ENCODE assay signal across 8 cellular contexts in the genomic region with DNA sequence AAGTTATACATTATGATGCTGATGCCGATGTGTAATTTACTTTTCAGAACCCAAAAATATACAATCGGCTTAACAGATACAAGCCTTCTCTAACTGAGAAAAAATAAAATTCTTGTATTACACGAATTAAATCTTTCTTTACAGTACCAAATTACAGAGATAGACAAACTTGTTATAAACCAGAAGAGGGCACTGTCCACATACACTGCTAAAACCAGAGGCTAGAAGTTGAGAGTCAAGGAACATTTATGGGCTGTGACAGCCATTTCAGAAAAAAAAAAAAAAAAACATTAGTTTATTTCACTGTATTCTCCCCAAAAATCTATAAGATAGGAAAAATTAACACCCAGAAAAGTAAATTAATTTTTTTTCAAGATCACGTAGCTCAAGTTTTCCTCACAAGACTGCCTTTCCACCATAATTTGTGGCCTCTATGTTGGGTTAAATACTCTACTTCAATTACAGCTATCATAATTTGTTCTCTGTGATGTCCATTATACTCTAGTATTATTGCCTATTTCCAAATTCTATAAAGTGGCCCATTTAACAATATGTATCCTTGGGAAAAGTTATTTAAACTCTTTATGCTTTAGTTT. TPM values are rescaled to one million over a fixed set of nuclear protein-coding genes. Genes with fewer than 3 reads are reported as not detected.
A peak's percentile ranks its signal among the peaks of the same experiment; 100 is the strongest.
DNase-seq lines count a peak whose midpoint lies in the region; ATAC-seq, FAIRE-seq and TF ChIP-seq lines count a peak whose summit lies in the region.

No MANE protein-coding gene starts in this region.

- DNase-seq in Daoy (ENCODE audit: low read depth), result peak; percentile 30
- peak; percentile 44 for DNase-seq in HFF-Myc (ENCODE audit: extremely low read depth, low read depth)
- peak; percentile 14 for DNase-seq in NCI-H526 treated with DMSO at 0.1 percent for 48 hours (lab: John Stamatoyannopoulos, UW)
- DNase-seq in lower lobe of right lung, result no peak
- DNase-seq in T-helper 1 cell, result no peak
- DNase-seq in activated gamma-delta T cell treated with Interleukin-2 at 50 U/mL for 16 hours, result no peak

- no peak overlapping the region for H3K27ac ChIP-seq in lower lobe of right lung

- intact Hi-C loops in lower lobe of right lung (cut with DNase I), result loop anchor here (5.0 to 10.0 kb wide), 2 partner anchors 155 to 298 kb away; no protein-coding TSS in a partner anchor

- no peak overlapping the region for H3K4me3 ChIP-seq in HFF-Myc (replicated peaks; ENCODE audit: low read depth, low read length)
- no peak overlapping the region for H3K4me3 ChIP-seq in lower lobe of right lung

- FAIRE-seq in colon (lab: Jason Lieb, UNC), result peak; percentile 86

- H3K36me3 ChIP-seq in lower lobe of right lung, result no peaks in the 10 kb centered on the region

- TF ChIP-seq CTCF in HFF-Myc (IDR thresholded peaks at IDR 0.05; ENCODE audit: low read depth, low read length, missing control alignments) (peak; percentile 41), lower lobe of right lung (IDR thresholded peaks at IDR 0.05) (peak; percentile 65)

- no peaks in the 10 kb centered on the region for H3K27me3 ChIP-seq in lower lobe of right lung (ENCODE audit: low read depth)

- no peaks in the 10 kb centered on the region for H3K4me1 ChIP-seq in lower lobe of right lung

- ATAC-seq in lower lobe of right lung (peak; percentile 78 to 88), HG03469 (IDR thresholded peaks at IDR 0.05; ENCODE audit: unreplicated experiment) (no peak)

- H3K9me3 ChIP-seq in lower lobe of right lung, result no peaks in the 10 kb centered on the region

RNA-seq across cellular contexts. Expression of gene EREG, which starts 12.0 kb away (rescaled TPM):
- 0.06 and 0.54 TPM in 2 replicates for total RNA-seq in Daoy (2014; rRNA removed; shearing (Covaris generic))
- 1.1 TPM for total RNA-seq in lower lobe of right lung

Comparison
In these comparisons a context has a peak if more than half of its experiments do, and no peak if none do; other contexts are left out.
1. DNase-seq: peak in Daoy (single experiment), HFF-Myc (single experiment) and NCI-H526 treated with DMSO at 0.1 percent for 48 hours (single experiment); none in lower lobe of right lung (single experiment), T-helper 1 cell (0 of 5) and activated gamma-delta T cell treated with Interleukin-2 at 50 U/mL for 16 hours (single experiment).